Comparison of ENCODE assay signal across 31 cellular contexts in the genomic region with DNA sequence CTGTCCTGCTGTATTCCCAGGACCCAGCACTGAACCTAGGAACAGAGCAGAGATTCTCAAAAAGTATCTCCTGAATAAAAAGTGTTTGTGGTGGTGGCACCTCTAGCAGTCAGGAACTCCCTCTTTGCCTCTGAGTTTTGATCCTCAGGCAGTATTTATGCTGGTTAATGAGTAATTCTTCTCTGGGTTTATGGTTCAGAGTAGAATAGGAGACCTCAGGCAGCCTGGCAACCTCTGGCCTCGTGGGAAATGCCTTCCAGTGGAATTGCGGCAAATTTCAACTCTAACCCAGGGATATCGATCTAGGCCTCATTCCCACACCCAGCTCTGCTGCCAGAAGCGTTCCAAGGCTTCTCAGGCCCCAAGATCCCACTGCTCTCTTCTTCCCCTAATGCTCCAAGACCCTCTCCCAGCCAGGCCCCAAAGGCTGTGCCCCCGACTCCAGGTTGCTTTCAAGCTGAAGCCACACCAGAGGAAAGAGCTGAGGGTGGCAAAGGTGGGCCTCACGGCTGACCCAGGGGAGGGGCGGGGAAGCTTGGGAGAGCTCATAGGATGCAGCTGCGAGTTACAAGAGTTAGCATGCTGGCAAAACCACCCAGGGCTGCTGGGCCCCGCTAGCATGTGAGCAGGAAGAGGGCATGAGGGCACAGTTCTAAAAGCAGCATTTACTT. TPM values are rescaled to one million over a fixed set of nuclear protein-coding genes. Genes with fewer than 3 reads are reported as not detected.
DNase-seq lines count a peak whose midpoint lies in the region; ATAC-seq, FAIRE-seq and TF ChIP-seq lines count a peak whose summit lies in the region.
"Had no signal": no experiment of that assay in that cellular context is flagged by ENCODE, and none has a peak within 500 bp of the region (broad histone marks: within the 10 kb centered on the region; RNA-seq: fewer than 3 reads in every experiment).

No MANE protein-coding gene starts in this region.

- H3K9me3 ChIP-seq in PC-9 (ENCODE audit: insufficient read depth, low read depth) (no peaks in the 10 kb centered on the region), pancreas (no peaks in the 10 kb centered on the region), thyroid gland (no peaks in the 10 kb centered on the region)

- no peaks in the 10 kb centered on the region; the same call in 1 of the 2 replicates for H3F3A ChIP-seq in PC-9 (ENCODE audit: insufficient read depth, low read depth)

- no peak for TF ChIP-seq POLR2A in thyroid gland (IDR thresholded peaks at IDR 0.05)

- in situ Hi-C loops in ACHN (cut with HindIII; ENCODE audit: low pct_ligation_motif_present, low pct_unique_long_range_greater_than_20kb, low sequenced_read_pairs): no loop called here

- CTCF ChIA-PET in PC-9 (lab: Charles Lee): no interaction called here

- H3K9me2 ChIP-seq in PC-9 (ENCODE audit: insufficient read depth): no peaks in the 10 kb centered on the region

- TF ChIP-seq CTCF in PC-9 (conservative IDR thresholded peaks at IDR 0.05) (no peak), pancreas (IDR thresholded peaks at IDR 0.05) (no peak), thyroid gland (IDR thresholded peaks at IDR 0.05) (no peak)

- peak; percentile 79 to 86 (median 84) for ATAC-seq in pancreas
- no peak for ATAC-seq in HG02938 (IDR thresholded peaks at IDR 0.05; ENCODE audit: unreplicated experiment)
- ATAC-seq: activated CD8-positive, alpha-beta T cell treated with anti-CD3 and anti-CD28 coated beads for 36 hours; foreskin keratinocyte; naive thymus-derived CD8-positive, alpha-beta T cell; SK-N-SH treated with all-trans-retinoic acid at 6 μM for 48 hours; stimulated activated naive CD8-positive, alpha-beta T cell treated with anti-CD3 and anti-CD28 coated beads, Interleukin-15, Interleukin-2, amounts not matched to agents 100 U/mL and 50 U/mL, for 24 hours had no signal

- H3K4me1 ChIP-seq in PC-9 (replicated peaks; ENCODE audit: insufficient read depth) (peaks cover 6% of the 10 kb centered on the region), pancreas (peaks cover 41 to 44% (median 43%) of the 10 kb centered on the region in 3 donors), thyroid gland (no peaks in the 10 kb centered on the region)
- H3K4me1 ChIP-seq: foreskin keratinocyte had no signal

- 0 out of 2 replicates have a peak overlapping the region, but pooled peaks have one; percentile 26 for H3K27ac ChIP-seq in PC-9
- H3K27ac ChIP-seq in pancreas: peak overlapping the region; percentile 68 to 80 (median 75)
- no peak overlapping the region for H3K27ac ChIP-seq in thyroid gland
- H3K27ac ChIP-seq: foreskin keratinocyte had no signal

- no peaks in the 10 kb centered on the region for H3K36me3 ChIP-seq in PC-9 (ENCODE audit: low read depth)
- H3K36me3 ChIP-seq in pancreas: peaks cover 0 to 32% (median 11%) of the 10 kb centered on the region in 3 donors
- peaks cover 35 to 41% of the 10 kb centered on the region in 2 donors for H3K36me3 ChIP-seq in thyroid gland

- H3K79me2 ChIP-seq in PC-9 (ENCODE audit: low read depth): no peaks in the 10 kb centered on the region

- H3K27me3 ChIP-seq in PC-9 (ENCODE audit: insufficient read depth, low read depth): no peaks in the 10 kb centered on the region
- H3K27me3 ChIP-seq in pancreas: no peaks in the 10 kb centered on the region
- no peaks in the 10 kb centered on the region for H3K27me3 ChIP-seq in thyroid gland
- H3K27me3 ChIP-seq: foreskin keratinocyte had no signal

- intact Hi-C loops in PC-9 (cut with micrococcal nuclease; ENCODE audit: unreplicated experiment) (no loop called here), pancreas (cut with DNase I) (no loop called here), thyroid gland (cut with DNase I) (no loop called here)

- DNase-seq in ACHN (peak; percentile 20), PC-9 (no peak), left kidney (ENCODE audit: low read depth, low spot score) (peak; percentile 73), pancreas (peak in 5 of 6 donors; percentile 70 to 81 (median 76)), thyroid gland (no peak), D341Med (ENCODE audit: low spot score) (no peak), GF-D8 (lab: John Stamatoyannopoulos, UW) (no peak)
- DNase-seq: activated CD4-positive, CD25-positive, alpha-beta regulatory T cell; activated CD8-positive, alpha-beta T cell treated with anti-CD3 and anti-CD28 coated beads for 36 hours; activated naive CD4-positive, alpha-beta T cell; activated T-cell treated with anti-CD3 and anti-CD28 coated beads, Interleukin-2, amount 50 U/mL, for 1 hour; anterior cingulate cortex; central memory CD4-positive, alpha-beta T cell; DMS79; foreskin keratinocyte; hippocampal formation; naive thymus-derived CD8-positive, alpha-beta T cell; NCI-H1092 treated with DMSO at 0.1 percent for 48 hours; NCI-H2081; NCI-H446 treated with DMSO at 0.1 percent for 48 hours; stimulated activated naive CD8-positive, alpha-beta T cell treated with anti-CD3 and anti-CD28 coated beads, Interleukin-15, Interleukin-2, amounts not matched to agents 100 U/mL and 50 U/mL, for 24 hours had no signal

- no peak for FAIRE-seq in pancreas (lab: Jason Lieb, UNC)
- FAIRE-seq: GM12891, H54, HTR-8/SVneo, urothelium cell line had no signal

- no peaks in the 10 kb centered on the region for H4K20me1 ChIP-seq in PC-9 (ENCODE audit: insufficient read depth)

- WGBS in pancreas, 2 donors: 16 to 17% methylated on average over 9 of the region's 9 CpGs
- 84 to 91% methylated on average over 9 of the region's 9 CpGs for WGBS in thyroid gland, 2 donors

- H3K4me2 ChIP-seq in PC-9: no peak overlapping the region

- BruUV-seq in PC-9 (replicated peaks; lab: Mats Ljungman, UMichigan): no TSS peak

- no peak overlapping the region for H2AFZ ChIP-seq in PC-9

- no peak overlapping the region for H3K4me3 ChIP-seq in PC-9
- H3K4me3 ChIP-seq in pancreas: no peak overlapping the region
- H3K4me3 ChIP-seq in thyroid gland (replicated peaks in 1 of 3): no peak overlapping the region
- H3K4me3 ChIP-seq: skin epidermis had no signal

- POLR2A ChIA-PET in PC-9 (lab: Charles Lee; ENCODE audit: unreplicated experiment): no interaction called here

RNA-seq across cellular contexts. Expression of gene HDHD3, which starts 10.9 kb away (rescaled TPM):
- total RNA-seq in PC-9 (2021) (39.5 and 44.0 TPM in 2 replicates), pancreas (10 to 100 TPM; 18.8 to 44.0 (median 26.3) TPM), thyroid gland (10 to 100 TPM; 37.1 to 67.7 (median 53.0) TPM)
- 10 to 100 TPM; 76.0 to 80.6 TPM for polyA plus RNA-seq in pancreas

RNA-seq across cellular contexts. Expression of gene ALAD, which starts 13.4 kb away (rescaled TPM):
- 33.3 and 42.7 TPM in 2 replicates for total RNA-seq in PC-9 (2021)
- 10 to 100 TPM; 35.7 to 60.3 (median 43.8) TPM for total RNA-seq in pancreas
- 10 to 100 TPM; 43.3 to 46.5 TPM for polyA plus RNA-seq in pancreas
- total RNA-seq in thyroid gland: 10 to 100 TPM; 23.5 to 50.0 (median 31.8) TPM

RNA-seq across cellular contexts. Expression of gene POLE3, which starts 22.8 kb away (rescaled TPM):
- total RNA-seq in PC-9 (2021) (53.8 and 64.5 TPM in 2 replicates), pancreas (10 to 100 TPM in 5 of 6 donors, 1 to 10 TPM in 1; 8.7 to 19.1 (median 14.0) TPM), thyroid gland (10 to 100 TPM; 29.2 to 54.9 (median 33.5) TPM)
- 10 to 100 TPM in 1 of 2 donors, 1 to 10 TPM in 1; 9.1 to 14.3 TPM for polyA plus RNA-seq in pancreas

RNA-seq across cellular contexts. Expression of gene C9orf43, which starts 22.9 kb away (rescaled TPM):
- 1.5 and 2.5 TPM in 2 replicates for total RNA-seq in PC-9 (2021)
- total RNA-seq in pancreas: under 1 TPM; 0.18 to 0.55 (median 0.42) TPM
- 1 to 10 TPM in 1 of 2 donors, under 1 TPM in 1; 0.68 to 1.5 TPM for polyA plus RNA-seq in pancreas
- total RNA-seq in thyroid gland: 1 to 10 TPM in 2 of 4 donors, under 1 TPM in 2; 0.39 to 2.5 (median 0.84) TPM
- total RNA-seq: epithelial cell of proximal tubule had no signal

RNA-seq across cellular contexts. Expression of gene BSPRY, which starts 38.4 kb away (rescaled TPM):
- total RNA-seq in PC-9 (2021) (28.8 and 29.3 TPM in 2 replicates), pancreas (10 to 100 TPM; 15.2 to 35.9 (median 22.7) TPM), thyroid gland (10 to 100 TPM; 53.2 to 79.7 (median 67.1) TPM)
- polyA plus RNA-seq in pancreas: 10 to 100 TPM; 12.5 to 19.7 TPM
- total RNA-seq: LHCN-M2, lung microvascular endothelial cell had no signal

Comparison
In these comparisons a context has a peak if more than half of its experiments do, and no peak if none do; other contexts are left out.
1. DNase-seq: peak in ACHN (single experiment), left kidney (single experiment) and pancreas (5 of 6); none in PC-9 (0 of 2), thyroid gland (0 of 2), D341Med (single experiment) and GF-D8 (single experiment).
2. H3K27ac ChIP-seq: peak in PC-9 (single experiment) and pancreas (4 of 4); none in thyroid gland (0 of 3).